ENCODE assay signal across 19 cellular contexts in the genomic region with DNA sequence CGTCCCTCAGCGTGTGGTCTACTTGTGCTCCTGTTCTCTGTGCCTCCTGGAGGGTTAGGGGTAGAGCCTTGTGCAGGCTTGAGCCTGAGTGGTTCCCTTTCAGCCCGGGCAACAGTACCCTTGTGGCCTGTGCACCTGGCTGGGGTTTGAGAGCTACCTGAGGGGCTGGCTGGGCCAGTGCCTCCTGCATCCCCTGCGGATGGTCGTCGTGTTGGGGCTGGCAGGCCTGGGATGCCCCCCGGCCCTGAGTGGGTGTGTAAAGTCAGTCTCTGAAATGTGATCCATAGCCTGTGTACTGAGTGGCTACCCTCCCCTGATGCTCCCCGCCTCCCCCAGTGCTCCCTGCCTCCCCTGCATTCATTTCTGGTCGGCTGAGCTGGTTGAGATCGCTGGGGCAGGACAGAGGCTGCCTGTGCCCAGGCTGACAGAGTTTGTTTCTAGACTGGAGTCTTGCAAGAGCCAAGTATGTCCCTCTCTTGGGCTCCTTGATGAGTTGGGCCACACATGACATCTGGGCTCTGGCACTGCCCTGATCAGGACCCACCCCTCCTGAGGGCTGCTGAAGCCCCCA. TPM values are rescaled to one million over a fixed set of nuclear protein-coding genes. Genes with fewer than 3 reads are reported as not detected.
A peak's percentile ranks its signal among the peaks of the same experiment; 100 is the strongest.
DNase-seq lines count a peak whose midpoint lies in the region; ATAC-seq and TF ChIP-seq lines count a peak whose summit lies in the region.
"Had no signal": no experiment of that assay in that cellular context is flagged by ENCODE, and none has a peak within 500 bp of the region (broad histone marks: within the 10 kb centered on the region; RNA-seq: fewer than 3 reads in every experiment).

No MANE protein-coding gene starts in this region.

- DNase-seq in Right ventricle myocardium inferior (ENCODE audit: missing footprints), result peak; percentile 48
- DNase-seq in left cardiac atrium, result no peak
- no peak for DNase-seq in central memory CD8-positive, alpha-beta T cell (ENCODE audit: low spot score in 2 of 2)
- peak; percentile 27 for DNase-seq in nephron progenitor cell
- no peak for DNase-seq in NCI-H2081 treated with DMSO at 0.1 percent for 48 hours (lab: John Stamatoyannopoulos, UW)
- no peak for DNase-seq in HFFc6
- DNase-seq: DMS79, H9, IMR-90, Karpas-422, MV-4-11, NCI-H1105 treated with DMSO at 0.1 percent for 48 hours, NCI-H2029 treated with DMSO at 0.1 percent for 48 hours, NCI-H2171 treated with DMSO at 0.1 percent for 48 hours, NCI-H524 treated with DMSO at 0.1 percent for 48 hours, Peyer's patch, SW 1271 had no signal

- H3K27ac Mint-ChIP-seq in central memory CD8-positive, alpha-beta T cell (ENCODE audit: low read depth), result no peak overlapping the region
- H3K27ac Mint-ChIP-seq in nephron progenitor cell (peak overlapping the region; percentile 77), HFFc6 (no peak overlapping the region)

- intact Hi-C loops in Right ventricle myocardium inferior (cut with DNase I) (no loop called here), left cardiac atrium (cut with DNase I) (no loop called here)

- no peaks in the 10 kb centered on the region for H3K4me1 Mint-ChIP-seq in central memory CD8-positive, alpha-beta T cell
- H3K4me1 Mint-ChIP-seq in nephron progenitor cell (peaks cover 14% of the 10 kb centered on the region), HFFc6 (ENCODE audit: low read depth) (no peaks in the 10 kb centered on the region)
- H3K4me1 Mint-ChIP-seq: B cell, H9 had no signal

- H3K27me3 Mint-ChIP-seq in central memory CD8-positive, alpha-beta T cell, result no peaks in the 10 kb centered on the region
- H3K27me3 Mint-ChIP-seq in nephron progenitor cell (ENCODE audit: low read depth, poor library complexity), result no peaks in the 10 kb centered on the region
- H3K27me3 Mint-ChIP-seq in HFFc6 (ENCODE audit: insufficient read depth), result no peaks in the 10 kb centered on the region
- H3K27me3 Mint-ChIP-seq: B cell had no signal

- no peak for ATAC-seq in Right ventricle myocardium inferior
- no peak for ATAC-seq in left cardiac atrium
- ATAC-seq in central memory CD8-positive, alpha-beta T cell (replicated peaks; ENCODE audit: extremely low read depth, poor library complexity, severe bottlenecking), result peak; percentile 10
- ATAC-seq in HG03565 (IDR thresholded peaks at IDR 0.05; ENCODE audit: unreplicated experiment), result no peak

- TF ChIP-seq CTCF in nephron progenitor cell (IDR thresholded peaks at IDR 0.05) (no peak), HFFc6 (IDR thresholded peaks at IDR 0.05) (no peak)

- H3K36me3 Mint-ChIP-seq in central memory CD8-positive, alpha-beta T cell (ENCODE audit: insufficient read depth), result peaks cover 29% of the 10 kb centered on the region
- H3K36me3 Mint-ChIP-seq in nephron progenitor cell (ENCODE audit: low read depth), result peaks cover 48% of the 10 kb centered on the region
- H3K36me3 Mint-ChIP-seq in HFFc6 (ENCODE audit: low read depth), result peaks cover 25% of the 10 kb centered on the region

- no peak overlapping the region for H3K4me3 Mint-ChIP-seq in central memory CD8-positive, alpha-beta T cell
- H3K4me3 Mint-ChIP-seq in nephron progenitor cell (no peak overlapping the region), HFFc6 (no peak overlapping the region)
- H3K4me3 Mint-ChIP-seq: B cell, H9 had no signal

- no peaks in the 10 kb centered on the region for H3K9me3 Mint-ChIP-seq in central memory CD8-positive, alpha-beta T cell
- H3K9me3 Mint-ChIP-seq in nephron progenitor cell, result peaks cover 15% of the 10 kb centered on the region
- H3K9me3 Mint-ChIP-seq in HFFc6, result peaks cover 16% of the 10 kb centered on the region

RNA-seq across cellular contexts. Expression of a gene that starts 9.3 kb away (rescaled TPM):
- total RNA-seq in Right ventricle myocardium inferior, result 16.5 TPM
- 10 to 100 TPM; 16.7 to 18.3 TPM for total RNA-seq in left cardiac atrium
- 10 to 100 TPM; 13.4 to 17.0 (median 15.0) TPM for total RNA-seq in HFFc6 (2021; fragmentation: NEBNext Ultra II Directional; extraction: Animal tissue kit (Norgen Biotek cat#: 25700))

RNA-seq across cellular contexts. Expression of a gene that starts 31.1 kb away (rescaled TPM):
- total RNA-seq in Right ventricle myocardium inferior, result 10.3 TPM
- 10 to 100 TPM; 12.6 to 12.8 TPM for total RNA-seq in left cardiac atrium
- total RNA-seq in HFFc6 (2021; fragmentation: NEBNext Ultra II Directional; extraction: Animal tissue kit (Norgen Biotek cat#: 25700)), result under 1 TPM in 3 of 6 experiments, not detected in 3; 0.05 to 0.07 (median 0.06) TPM

RNA-seq across cellular contexts. Expression of a gene that starts 56.6 kb away (rescaled TPM):
- total RNA-seq in Right ventricle myocardium inferior (15.9 TPM), left cardiac atrium (10 to 100 TPM; 15.1 to 17.8 TPM)
- total RNA-seq in HFFc6 (2021; fragmentation: NEBNext Ultra II Directional; extraction: Animal tissue kit (Norgen Biotek cat#: 25700)), result 10 to 100 TPM; 14.9 to 17.9 (median 17.4) TPM

Comparison
In these comparisons a context has a peak if more than half of its experiments do, and no peak if none do; other contexts are left out.
1. DNase-seq: peak in Right ventricle myocardium inferior (single experiment) and nephron progenitor cell (single experiment); none in left cardiac atrium (single experiment), central memory CD8-positive, alpha-beta T cell (0 of 2), NCI-H2081 treated with DMSO at 0.1 percent for 48 hours (single experiment) and HFFc6 (single experiment).
2. RNA of a gene that starts 31.1 kb away (total RNA-seq): 12.6 to 12.8 TPM in left cardiac atrium and 10.3 TPM in Right ventricle myocardium inferior (single experiment); 0.05 to 0.07 TPM in HFFc6; every median in the first group is over 10 times any median in the second.